Comparison of ENCODE assay signal across 10 cellular contexts in the genomic region with DNA sequence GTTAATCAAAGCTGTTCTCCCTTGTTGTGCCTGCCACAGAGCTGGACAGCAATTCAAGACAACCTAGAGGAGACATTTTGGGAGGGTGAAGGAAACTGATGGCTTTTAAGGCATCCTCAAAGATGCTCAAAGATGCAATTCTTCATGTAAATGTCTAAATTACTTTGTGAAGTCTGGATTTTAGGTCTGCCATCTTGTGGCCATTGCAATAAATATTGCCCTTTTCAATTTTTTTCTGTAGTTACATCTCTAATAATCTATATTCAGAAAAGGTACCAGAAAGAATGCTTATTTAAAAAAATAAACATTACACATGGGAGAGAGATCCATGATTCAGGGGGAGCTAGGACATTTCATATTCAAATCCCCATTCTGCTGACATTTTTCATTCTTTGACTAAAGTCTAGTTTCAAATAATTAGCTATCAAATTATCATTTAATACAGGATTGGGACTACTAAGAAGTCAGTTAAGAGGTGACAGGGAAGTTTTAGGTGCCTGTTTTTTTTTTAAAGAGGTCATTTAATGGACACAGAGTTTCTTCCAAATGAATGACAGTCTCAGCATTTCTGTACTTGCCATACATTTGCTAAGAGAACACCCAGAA.
DNase-seq lines count a peak whose midpoint lies in the region; ATAC-seq, FAIRE-seq and TF ChIP-seq lines count a peak whose summit lies in the region.
"Had no signal": no experiment of that assay in that cellular context is flagged by ENCODE, and none has a peak within 500 bp of the region (broad histone marks: within the 10 kb centered on the region; RNA-seq: fewer than 3 reads in every experiment).

No MANE protein-coding gene starts in this region.

- no peak overlapping the region for H2AFZ ChIP-seq in IMR-90 (replicated peaks; ENCODE audit: low read length, poor library complexity)
- no peak overlapping the region for H2AFZ ChIP-seq in mesenchymal stem cell (ENCODE audit: low read depth, low read length)

- H2AK5ac ChIP-seq in IMR-90 (ENCODE audit: low read depth, low read length) = no peak overlapping the region
- H2AK5ac ChIP-seq in mesenchymal stem cell (ENCODE audit: low read length, severe bottlenecking) = no peak overlapping the region

- no peaks in the 10 kb centered on the region for H3K4me1 Mint-ChIP-seq in stimulated activated effector memory CD8-positive, alpha-beta T cell treated with anti-CD3 and anti-CD28 coated beads, Interleukin-12 subunit alpha, Interleukin-12 subunit beta, amount 100 ng/mL, for 72 hours

- no peak overlapping the region for H3K27ac Mint-ChIP-seq in stimulated activated effector memory CD8-positive, alpha-beta T cell treated with anti-CD3 and anti-CD28 coated beads, Interleukin-12 subunit alpha, Interleukin-12 subunit beta, amount 100 ng/mL, for 72 hours
- H3K27ac Mint-ChIP-seq: activated naive CD4-positive, alpha-beta T cell treated with anti-CD3 and anti-CD28 coated beads for 36 hours had no signal

- H3K4me3 Mint-ChIP-seq in stimulated activated effector memory CD8-positive, alpha-beta T cell treated with anti-CD3 and anti-CD28 coated beads, Interleukin-12 subunit alpha, Interleukin-12 subunit beta, amount 100 ng/mL, for 72 hours = no peak overlapping the region
- H3K4me3 Mint-ChIP-seq: activated naive CD4-positive, alpha-beta T cell treated with anti-CD3 and anti-CD28 coated beads for 36 hours had no signal

- no peak for ATAC-seq in IMR-90 (ENCODE audit: low read depth)
- no peak for ATAC-seq in stimulated activated effector memory CD8-positive, alpha-beta T cell treated with anti-CD3 and anti-CD28 coated beads, Interleukin-12 subunit alpha, Interleukin-12 subunit beta, amount 100 ng/mL, for 72 hours

- peak overlapping the region; percentile 59; the same call in 1 of the 2 replicates for H2BK20ac ChIP-seq in IMR-90 (ENCODE audit: low read depth, low read length)

- H3K4me1 ChIP-seq in IMR-90 (ENCODE audit: control insufficient read depth, insufficient read depth, low read length) (peaks cover 8% of the 10 kb centered on the region), breast epithelium (no peaks in the 10 kb centered on the region), mesenchymal stem cell (ENCODE audit: control insufficient read depth, insufficient read depth, low read depth, low read length) (peaks cover 1% of the 10 kb centered on the region)

- H4K91ac ChIP-seq in IMR-90 (ENCODE audit: insufficient read depth, low read depth, low read length) (no peak overlapping the region), mesenchymal stem cell (ENCODE audit: low read length) (no peak overlapping the region)

- no peaks in the 10 kb centered on the region for H3K36me3 Mint-ChIP-seq in stimulated activated effector memory CD8-positive, alpha-beta T cell treated with anti-CD3 and anti-CD28 coated beads, Interleukin-12 subunit alpha, Interleukin-12 subunit beta, amount 100 ng/mL, for 72 hours

- CTCF ChIA-PET in IMR-90 (lab: Yijun Ruan, JAX) = interaction anchor here (0.6 to 1.6 kb wide), 9 partner anchors 9 to 878 kb away, joined by 3 to 8 read pairs (median 4); no protein-coding TSS in a partner anchor

- BruUV-seq in IMR-90 (replicated peaks; lab: Mats Ljungman, UMichigan) = no TSS peak

- FAIRE-seq in GM19239 (lab: Jason Lieb, UNC) = no peak

- peak overlapping the region; percentile 6 to 29 for H2BK12ac ChIP-seq in mesenchymal stem cell (ENCODE audit: low read length in 2 of 2)

- H4K20me1 ChIP-seq in IMR-90 (ENCODE audit: insufficient read depth, low read length) = no peaks in the 10 kb centered on the region

- in situ Hi-C loops in IMR-90 (cut with MboI; ENCODE audit: low sequenced_read_pairs) = no loop called here

- H3K79me1 ChIP-seq in IMR-90 (ENCODE audit: low read depth in 1 of 2, low read length in 2 of 2) (no peaks in the 10 kb centered on the region), mesenchymal stem cell (replicated peaks; ENCODE audit: low read length, poor library complexity, severe bottlenecking) (no peaks in the 10 kb centered on the region)

- H3K9ac ChIP-seq in IMR-90 (ENCODE audit: low read depth, low read length) (no peak overlapping the region), mesenchymal stem cell (ENCODE audit: low read length) (no peak overlapping the region)

- H2BK15ac ChIP-seq in IMR-90 (ENCODE audit: low read depth, low read length) (no peak overlapping the region), mesenchymal stem cell (ENCODE audit: low read depth, poor library complexity, severe bottlenecking) (peak overlapping the region; percentile 60)

- no peak overlapping the region for H3K27ac ChIP-seq in IMR-90 (ENCODE audit: insufficient read depth, low read length)
- H3K27ac ChIP-seq in breast epithelium = no peak overlapping the region
- no peak overlapping the region for H3K27ac ChIP-seq in mesenchymal stem cell (ENCODE audit: low read length, poor library complexity, severe bottlenecking)

- H3K14ac ChIP-seq in IMR-90 (replicated peaks; ENCODE audit: low read depth, low read length) (no peak overlapping the region), mesenchymal stem cell (ENCODE audit: low read length in 2 of 2) (no peak overlapping the region)

- H2AK9ac ChIP-seq in IMR-90 (replicated peaks; ENCODE audit: low read depth, low read length, poor library complexity) = no peak overlapping the region

- H3K36me3 ChIP-seq in IMR-90 (ENCODE audit: control insufficient read depth, insufficient read depth, low read length) = no peaks in the 10 kb centered on the region
- no peaks in the 10 kb centered on the region for H3K36me3 ChIP-seq in breast epithelium
- H3K36me3 ChIP-seq in mesenchymal stem cell (ENCODE audit: control insufficient read depth in 1 of 2, insufficient read depth in 2 of 2, low read depth in 1 of 2, low read length in 2 of 2) = no peaks in the 10 kb centered on the region

- H3K23ac ChIP-seq in IMR-90 (ENCODE audit: low read depth, low read length) = no peak overlapping the region
- H3K23ac ChIP-seq in mesenchymal stem cell (ENCODE audit: low read length in 2 of 2) = no peak overlapping the region

- POLR2A ChIA-PET in IMR-90 (lab: Charles Lee; ENCODE audit: unreplicated experiment) = interaction anchor here (0.7 kb wide), 1 partner anchor 261 kb away, joined by 3 read pairs; no protein-coding TSS in a partner anchor

- no peaks in the 10 kb centered on the region for H3K27me3 ChIP-seq in IMR-90 (ENCODE audit: control insufficient read depth, insufficient read depth, low read length)
- no peaks in the 10 kb centered on the region for H3K27me3 ChIP-seq in breast epithelium
- peaks cover 0 to 3% of the 10 kb centered on the region in 2 experiments for H3K27me3 ChIP-seq in mesenchymal stem cell (ENCODE audit: control insufficient read depth in 1 of 2, insufficient read depth in 1 of 2, low read length in 2 of 2)

- H3K9me3 Mint-ChIP-seq in stimulated activated effector memory CD8-positive, alpha-beta T cell treated with anti-CD3 and anti-CD28 coated beads, Interleukin-12 subunit alpha, Interleukin-12 subunit beta, amount 100 ng/mL, for 72 hours = no peaks in the 10 kb centered on the region
- H3K9me3 Mint-ChIP-seq: activated naive CD4-positive, alpha-beta T cell treated with anti-CD3 and anti-CD28 coated beads for 36 hours had no signal

- peaks cover 3% of the 10 kb centered on the region; the same call in 1 of the 2 replicates for H3K9me1 ChIP-seq in IMR-90 (ENCODE audit: insufficient read depth, low read length)

- H3K4ac ChIP-seq in IMR-90 (ENCODE audit: low read depth, low read length) = peak overlapping the region; percentile 24; the same call in 1 of the 2 replicates
- H3K4ac ChIP-seq in mesenchymal stem cell (ENCODE audit: low read depth in 1 of 2, low read length in 2 of 2) = no peak overlapping the region

- H3K9me3 ChIP-seq in IMR-90 (ENCODE audit: control insufficient read depth, insufficient read depth, low read length) (no peaks in the 10 kb centered on the region), breast epithelium (no peaks in the 10 kb centered on the region), mesenchymal stem cell (ENCODE audit: control insufficient read depth, low read length) (no peaks in the 10 kb centered on the region)

- H2BK120ac ChIP-seq in IMR-90 (ENCODE audit: low read depth, low read length) (peak overlapping the region; percentile 52), mesenchymal stem cell (ENCODE audit: low read depth, low read length) (no peak overlapping the region)

- H2BK5ac ChIP-seq in IMR-90 (ENCODE audit: low read depth, low read length, poor library complexity, severe bottlenecking) (no peak overlapping the region), mesenchymal stem cell (ENCODE audit: low read depth, low read length, poor library complexity, severe bottlenecking) (no peak overlapping the region)

- intact Hi-C loops in IMR-90 (cut with micrococcal nuclease) = loop anchor here (2.0 to 5.0 kb wide), 2 partner anchors 145 to 262 kb away; no protein-coding TSS in a partner anchor
- intact Hi-C loops in breast epithelium (cut with DNase I; ENCODE audit: low total_unique reads) = no loop called here

- dilution Hi-C loops in IMR-90 (cut with HindIII; ENCODE audit: low sequenced_read_pairs, unreplicated experiment) = no loop called here

- DNase-seq in CD1c-positive myeloid dendritic cell (ENCODE audit: extremely low spot score) = peak; percentile 24
- peak; percentile 17 for DNase-seq in IMR-90
- DNase-seq in breast epithelium (ENCODE audit: low spot score in 2 of 2) = no peak
- peak; percentile 25 for DNase-seq in mesenchymal stem cell
- no peak for DNase-seq in stimulated activated effector memory CD8-positive, alpha-beta T cell treated with anti-CD3 and anti-CD28 coated beads, Interleukin-12 subunit alpha, Interleukin-12 subunit beta, amount 100 ng/mL, for 72 hours (ENCODE audit: low spot score in 2 of 2)
- no peak for DNase-seq in GM19239 (ENCODE audit: insufficient read length, low spot score)
- DNase-seq in COLO668 (lab: John Stamatoyannopoulos, UW; ENCODE audit: unreplicated experiment) = no peak
- no peak for DNase-seq in NCI-H2029 treated with DMSO at 0.1 percent for 48 hours (lab: John Stamatoyannopoulos, UW)
- DNase-seq: activated naive CD4-positive, alpha-beta T cell treated with anti-CD3 and anti-CD28 coated beads for 36 hours; SHP77 had no signal

- H3K4me2 ChIP-seq in IMR-90 (ENCODE audit: low read depth, low read length) (no peak overlapping the region), mesenchymal stem cell (ENCODE audit: low read length, poor library complexity, severe bottlenecking) (no peak overlapping the region)

- H4K5ac ChIP-seq in IMR-90 (ENCODE audit: low read depth, low read length) = no peak overlapping the region

- H3K18ac ChIP-seq in IMR-90 (ENCODE audit: low read depth, low read length) (0 out of 2 replicates have a peak overlapping the region, but pooled peaks have one; percentile 62), mesenchymal stem cell (ENCODE audit: low read depth in 1 of 2, low read length in 2 of 2) (peak overlapping the region; percentile 0 to 18)

- TF ChIP-seq RAD21 in IMR-90 (IDR thresholded peaks at IDR 0.05; ENCODE audit: low read length) = peak; percentile 47

- H3K56ac ChIP-seq in IMR-90 (ENCODE audit: extremely low read depth, insufficient read depth, low read length) = no peak overlapping the region

- peak; percentile 52 for TF ChIP-seq CTCF in IMR-90 (conservative IDR thresholded peaks at IDR 0.05; ENCODE audit: low read depth, low read length)
- TF ChIP-seq CTCF in breast epithelium (IDR thresholded peaks at IDR 0.05) = peak in 2 of 3 donors; percentile 16 to 43

- no peak for TF ChIP-seq POLR2A in IMR-90 (IDR thresholded peaks at IDR 0.05; ENCODE audit: low read depth, low read length)
- no peak for TF ChIP-seq POLR2A in breast epithelium (IDR thresholded peaks at IDR 0.05)

- H4K8ac ChIP-seq in IMR-90 (ENCODE audit: low read depth in 2 of 2, low read length in 2 of 2) = no peak overlapping the region
- H4K8ac ChIP-seq in mesenchymal stem cell (ENCODE audit: low read length) = no peak overlapping the region

- H3K4me3 ChIP-seq in IMR-90 (ENCODE audit: insufficient read depth, low read depth, low read length) (no peak overlapping the region), breast epithelium (no peak overlapping the region), mesenchymal stem cell (ENCODE audit: insufficient read depth in 1 of 2, low read depth in 1 of 2, low read length in 2 of 2) (no peak overlapping the region)

Comparison
In these comparisons a context has a peak if more than half of its experiments do, and no peak if none do; other contexts are left out.
1. DNase-seq: peak in CD1c-positive myeloid dendritic cell (single experiment), IMR-90 (single experiment) and mesenchymal stem cell (single experiment); none in breast epithelium (0 of 2), stimulated activated effector memory CD8-positive, alpha-beta T cell treated with anti-CD3 and anti-CD28 coated beads, Interleukin-12 subunit alpha, Interleukin-12 subunit beta, amount 100 ng/mL, for 72 hours (0 of 2), GM19239 (single experiment), COLO668 (single experiment) and NCI-H2029 treated with DMSO at 0.1 percent for 48 hours (single experiment).